In genomic region chr4:163473130-163473529, GRCh38 we compare ENCODE assay signal across 2 cellular contexts.
TF ChIP-seq lines count a peak whose summit lies in the region.

No MANE protein-coding gene starts in this region.

TF ChIP-seq in GM23338, 12 proteins besides CTCF, POLR2A, EP300 and RAD21 (continued from another document):
- TF ChIP-seq JUNB (IDR thresholded peaks at IDR 0.05; ENCODE audit: unreplicated experiment): no peak
- TF ChIP-seq REST (IDR thresholded peaks at IDR 0.05; ENCODE audit: unreplicated experiment): no peak
- TF ChIP-seq STAT1 (IDR thresholded peaks at IDR 0.05; ENCODE audit: unreplicated experiment): no peak
- TF ChIP-seq ZNF114 (CRISPR knock-in tag; IDR thresholded peaks at IDR 0.05): no peak
- TF ChIP-seq ZNF462 (CRISPR knock-in tag; IDR thresholded peaks at IDR 0.05): no peak
- TF ChIP-seq EZH2phosphoT487 (IDR thresholded peaks at IDR 0.05; ENCODE audit: unreplicated experiment): no peak
- no peak for TF ChIP-seq CREB1 (CRISPR knock-in tag; IDR thresholded peaks at IDR 0.05; ENCODE audit: low read depth)

TF ChIP-seq in WTC11, 78 proteins besides CTCF, POLR2A, EP300 and RAD21 (continued from another document):
- TF ChIP-seq, protein P1, sequence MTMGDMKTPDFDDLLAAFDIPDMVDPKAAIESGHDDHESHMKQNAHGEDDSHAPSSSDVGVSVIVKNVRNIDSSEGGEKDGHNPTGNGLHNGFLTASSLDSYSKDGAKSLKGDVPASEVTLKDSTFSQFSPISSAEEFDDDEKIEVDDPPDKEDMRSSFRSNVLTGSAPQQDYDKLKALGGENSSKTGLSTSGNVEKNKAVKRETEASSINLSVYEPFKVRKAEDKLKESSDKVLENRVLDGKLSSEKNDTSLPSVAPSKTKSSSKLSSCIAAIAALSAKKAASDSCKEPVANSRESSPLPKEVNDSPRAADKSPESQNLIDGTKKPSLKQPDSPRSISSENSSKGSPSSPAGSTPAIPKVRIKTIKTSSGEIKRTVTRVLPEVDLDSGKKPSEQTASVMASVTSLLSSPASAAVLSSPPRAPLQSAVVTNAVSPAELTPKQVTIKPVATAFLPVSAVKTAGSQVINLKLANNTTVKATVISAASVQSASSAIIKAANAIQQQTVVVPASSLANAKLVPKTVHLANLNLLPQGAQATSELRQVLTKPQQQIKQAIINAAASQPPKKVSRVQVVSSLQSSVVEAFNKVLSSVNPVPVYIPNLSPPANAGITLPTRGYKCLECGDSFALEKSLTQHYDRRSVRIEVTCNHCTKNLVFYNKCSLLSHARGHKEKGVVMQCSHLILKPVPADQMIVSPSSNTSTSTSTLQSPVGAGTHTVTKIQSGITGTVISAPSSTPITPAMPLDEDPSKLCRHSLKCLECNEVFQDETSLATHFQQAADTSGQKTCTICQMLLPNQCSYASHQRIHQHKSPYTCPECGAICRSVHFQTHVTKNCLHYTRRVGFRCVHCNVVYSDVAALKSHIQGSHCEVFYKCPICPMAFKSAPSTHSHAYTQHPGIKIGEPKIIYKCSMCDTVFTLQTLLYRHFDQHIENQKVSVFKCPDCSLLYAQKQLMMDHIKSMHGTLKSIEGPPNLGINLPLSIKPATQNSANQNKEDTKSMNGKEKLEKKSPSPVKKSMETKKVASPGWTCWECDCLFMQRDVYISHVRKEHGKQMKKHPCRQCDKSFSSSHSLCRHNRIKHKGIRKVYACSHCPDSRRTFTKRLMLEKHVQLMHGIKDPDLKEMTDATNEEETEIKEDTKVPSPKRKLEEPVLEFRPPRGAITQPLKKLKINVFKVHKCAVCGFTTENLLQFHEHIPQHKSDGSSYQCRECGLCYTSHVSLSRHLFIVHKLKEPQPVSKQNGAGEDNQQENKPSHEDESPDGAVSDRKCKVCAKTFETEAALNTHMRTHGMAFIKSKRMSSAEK (CRISPR knock-in tag; IDR thresholded peaks at IDR 0.05; ENCODE audit: borderline replicate concordance): no peak
- TF ChIP-seq ZNF121 (CRISPR knock-in tag; IDR thresholded peaks at IDR 0.05): no peak
- TF ChIP-seq, protein P2, sequence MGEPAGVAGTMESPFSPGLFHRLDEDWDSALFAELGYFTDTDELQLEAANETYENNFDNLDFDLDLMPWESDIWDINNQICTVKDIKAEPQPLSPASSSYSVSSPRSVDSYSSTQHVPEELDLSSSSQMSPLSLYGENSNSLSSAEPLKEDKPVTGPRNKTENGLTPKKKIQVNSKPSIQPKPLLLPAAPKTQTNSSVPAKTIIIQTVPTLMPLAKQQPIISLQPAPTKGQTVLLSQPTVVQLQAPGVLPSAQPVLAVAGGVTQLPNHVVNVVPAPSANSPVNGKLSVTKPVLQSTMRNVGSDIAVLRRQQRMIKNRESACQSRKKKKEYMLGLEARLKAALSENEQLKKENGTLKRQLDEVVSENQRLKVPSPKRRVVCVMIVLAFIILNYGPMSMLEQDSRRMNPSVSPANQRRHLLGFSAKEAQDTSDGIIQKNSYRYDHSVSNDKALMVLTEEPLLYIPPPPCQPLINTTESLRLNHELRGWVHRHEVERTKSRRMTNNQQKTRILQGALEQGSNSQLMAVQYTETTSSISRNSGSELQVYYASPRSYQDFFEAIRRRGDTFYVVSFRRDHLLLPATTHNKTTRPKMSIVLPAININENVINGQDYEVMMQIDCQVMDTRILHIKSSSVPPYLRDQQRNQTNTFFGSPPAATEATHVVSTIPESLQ (CRISPR knock-in tag; IDR thresholded peaks at IDR 0.05): no peak
- TF ChIP-seq, protein P3, sequence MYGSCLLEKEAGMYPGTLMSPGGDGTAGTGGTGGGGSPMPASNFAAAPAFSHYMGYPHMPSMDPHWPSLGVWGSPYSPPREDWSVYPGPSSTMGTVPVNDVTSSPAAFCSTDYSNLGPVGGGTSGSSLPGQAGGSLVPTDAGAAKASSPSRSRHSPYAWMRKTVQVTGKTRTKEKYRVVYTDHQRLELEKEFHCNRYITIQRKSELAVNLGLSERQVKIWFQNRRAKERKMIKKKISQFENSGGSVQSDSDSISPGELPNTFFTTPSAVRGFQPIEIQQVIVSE (CRISPR knock-in tag; IDR thresholded peaks at IDR 0.05; ENCODE audit: borderline replicate concordance): no peak
- TF ChIP-seq NR1H2 (CRISPR knock-in tag; IDR thresholded peaks at IDR 0.05): no peak
- TF ChIP-seq EMX1 (CRISPR knock-in tag; IDR thresholded peaks at IDR 0.05): no peak
- TF ChIP-seq PRRX2 (CRISPR knock-in tag; IDR thresholded peaks at IDR 0.05): no peak
- TF ChIP-seq NR2C2 (CRISPR knock-in tag; IDR thresholded peaks at IDR 0.05): no peak
- TF ChIP-seq ARID4B (CRISPR knock-in tag; IDR thresholded peaks at IDR 0.05; ENCODE audit: borderline replicate concordance): no peak
- no peak for TF ChIP-seq ZNF317 (CRISPR knock-in tag; IDR thresholded peaks at IDR 0.05; ENCODE audit: borderline replicate concordance, low read depth)
- no peak for TF ChIP-seq USF2 (CRISPR knock-in tag; IDR thresholded peaks at IDR 0.05)
- TF ChIP-seq, protein P4, sequence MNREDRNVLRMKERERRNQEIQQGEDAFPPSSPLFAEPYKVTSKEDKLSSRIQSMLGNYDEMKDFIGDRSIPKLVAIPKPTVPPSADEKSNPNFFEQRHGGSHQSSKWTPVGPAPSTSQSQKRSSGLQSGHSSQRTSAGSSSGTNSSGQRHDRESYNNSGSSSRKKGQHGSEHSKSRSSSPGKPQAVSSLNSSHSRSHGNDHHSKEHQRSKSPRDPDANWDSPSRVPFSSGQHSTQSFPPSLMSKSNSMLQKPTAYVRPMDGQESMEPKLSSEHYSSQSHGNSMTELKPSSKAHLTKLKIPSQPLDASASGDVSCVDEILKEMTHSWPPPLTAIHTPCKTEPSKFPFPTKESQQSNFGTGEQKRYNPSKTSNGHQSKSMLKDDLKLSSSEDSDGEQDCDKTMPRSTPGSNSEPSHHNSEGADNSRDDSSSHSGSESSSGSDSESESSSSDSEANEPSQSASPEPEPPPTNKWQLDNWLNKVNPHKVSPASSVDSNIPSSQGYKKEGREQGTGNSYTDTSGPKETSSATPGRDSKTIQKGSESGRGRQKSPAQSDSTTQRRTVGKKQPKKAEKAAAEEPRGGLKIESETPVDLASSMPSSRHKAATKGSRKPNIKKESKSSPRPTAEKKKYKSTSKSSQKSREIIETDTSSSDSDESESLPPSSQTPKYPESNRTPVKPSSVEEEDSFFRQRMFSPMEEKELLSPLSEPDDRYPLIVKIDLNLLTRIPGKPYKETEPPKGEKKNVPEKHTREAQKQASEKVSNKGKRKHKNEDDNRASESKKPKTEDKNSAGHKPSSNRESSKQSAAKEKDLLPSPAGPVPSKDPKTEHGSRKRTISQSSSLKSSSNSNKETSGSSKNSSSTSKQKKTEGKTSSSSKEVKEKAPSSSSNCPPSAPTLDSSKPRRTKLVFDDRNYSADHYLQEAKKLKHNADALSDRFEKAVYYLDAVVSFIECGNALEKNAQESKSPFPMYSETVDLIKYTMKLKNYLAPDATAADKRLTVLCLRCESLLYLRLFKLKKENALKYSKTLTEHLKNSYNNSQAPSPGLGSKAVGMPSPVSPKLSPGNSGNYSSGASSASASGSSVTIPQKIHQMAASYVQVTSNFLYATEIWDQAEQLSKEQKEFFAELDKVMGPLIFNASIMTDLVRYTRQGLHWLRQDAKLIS (CRISPR knock-in tag; IDR thresholded peaks at IDR 0.05; ENCODE audit: borderline replicate concordance): no peak
